Comparison of ENCODE assay signal across 8 cellular contexts in the genomic region with DNA sequence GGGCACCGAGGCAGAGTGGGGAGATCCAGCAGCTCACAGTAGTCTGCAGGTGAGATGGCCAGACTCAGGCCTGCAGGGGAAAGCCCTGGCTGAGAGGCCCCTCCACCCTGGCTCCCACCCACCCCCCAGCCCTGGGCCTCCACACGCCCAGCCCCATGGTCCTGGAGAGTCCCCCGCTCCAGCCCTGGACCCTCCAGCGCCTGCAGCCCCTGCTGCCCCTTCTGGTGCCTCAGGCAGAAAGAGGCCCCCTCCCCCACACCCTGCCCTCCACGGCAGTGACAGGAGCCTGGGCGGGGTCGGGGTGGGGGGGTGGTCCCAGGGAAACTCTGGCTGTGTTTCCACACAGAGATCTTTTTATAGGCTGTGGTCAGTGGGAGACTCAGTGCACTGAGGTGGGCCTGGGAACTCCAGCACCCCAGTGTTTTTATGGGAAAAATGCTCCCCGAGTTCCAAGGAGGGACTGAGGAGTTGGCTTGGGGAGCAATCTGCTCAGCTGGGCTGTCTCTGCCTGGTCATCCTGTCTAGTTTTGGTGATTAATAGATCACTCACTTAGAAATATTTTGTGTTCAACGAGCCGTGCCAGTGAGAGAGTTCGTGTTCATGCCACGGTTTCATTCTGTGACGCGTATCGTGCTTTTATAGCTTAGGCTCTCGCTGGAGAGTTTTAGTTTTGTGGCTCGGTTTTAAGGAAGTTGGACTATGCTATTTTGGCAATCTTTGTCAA. TPM values are rescaled to one million over a fixed set of nuclear protein-coding genes. Genes with fewer than 3 reads are reported as not detected.
DNase-seq lines count a peak whose midpoint lies in the region; ATAC-seq, FAIRE-seq and TF ChIP-seq lines count a peak whose summit lies in the region.

No MANE protein-coding gene starts in this region.

- POLR2A ChIA-PET in activated B cell treated with CpG ODN at 0.5 μM for 24 hours (lab: Charles Lee): interaction anchor here (0.5 to 4.3 kb wide), 19 partner anchors 8 to 1237 kb away, joined by 3 to 44 read pairs (median 4); a partner anchor contains a TSS

- H3K27me3 ChIP-seq in keratinocyte (ENCODE audit: control insufficient read depth, extremely low read depth, insufficient read depth, low read length): no peaks in the 10 kb centered on the region

- CTCF ChIA-PET in activated B cell treated with CpG ODN at 0.5 μM for 24 hours (lab: Charles Lee): interaction anchor here (0.8 to 2.2 kb wide), 6 partner anchors 16 to 43 kb away, joined by 3 to 10 read pairs (median 4); no protein-coding TSS in a partner anchor

- DNase-seq in ACHN: peak; percentile 89
- DNase-seq in GM19239 (ENCODE audit: insufficient read length, low spot score): peak; percentile 51
- no peak for DNase-seq in activated B cell treated with CpG ODN at 0.5 μM for 24 hours
- no peak for DNase-seq in keratinocyte (ENCODE audit: low read depth, low spot score)
- DNase-seq in substantia nigra (lab: John Stamatoyannopoulos, UW): peak in 1 of 49 donors; percentile 16
- no peak for DNase-seq in COR-L47 (lab: John Stamatoyannopoulos, UW)
- no peak for DNase-seq in dermis blood vessel endothelial cell

- peaks cover 5 to 9% of the 10 kb centered on the region in 2 experiments for H3K36me3 ChIP-seq in keratinocyte (ENCODE audit: control insufficient read depth in 2 of 2, extremely low read depth in 1 of 2, insufficient read depth in 2 of 2, low read length in 2 of 2)

- dilution Hi-C loops in keratinocyte (cut with MboI; ENCODE audit: extremely low pct_ligation_motif_present, low sequenced_read_pairs): no loop called here

- H3K36me3 Mint-ChIP-seq in activated B cell treated with CpG ODN at 0.5 μM for 24 hours (ENCODE audit: low read depth): no peaks in the 10 kb centered on the region

- ATAC-seq in HG03521 (IDR thresholded peaks at IDR 0.05; ENCODE audit: unreplicated experiment): peak; percentile 45
- ATAC-seq in activated B cell treated with CpG ODN at 0.5 μM for 24 hours (ENCODE audit: low read depth): peak; percentile 72

- H2AFZ ChIP-seq in keratinocyte (ENCODE audit: control insufficient read depth, low read length): no peak overlapping the region

- no peaks in the 10 kb centered on the region for H3K9me1 ChIP-seq in keratinocyte (ENCODE audit: control insufficient read depth, extremely low read depth, insufficient read depth, low read length)

- in situ Hi-C loops in ACHN (cut with HindIII; ENCODE audit: low pct_ligation_motif_present, low pct_unique_long_range_greater_than_20kb, low sequenced_read_pairs): no loop called here

- peak overlapping the region; percentile 95 for H3K27ac Mint-ChIP-seq in activated B cell treated with CpG ODN at 0.5 μM for 24 hours

- peaks cover 5% of the 10 kb centered on the region for H3K27me3 Mint-ChIP-seq in activated B cell treated with CpG ODN at 0.5 μM for 24 hours

- FAIRE-seq in GM19239 (lab: Jason Lieb, UNC) (peak; percentile 99), keratinocyte (lab: Jason Lieb, UNC) (peak; percentile 94)

- peak overlapping the region; percentile 67 to 95 (median 88) for H3K4me3 ChIP-seq in keratinocyte (ENCODE audit: control insufficient read depth in 2 of 3, extremely low read depth in 1 of 3, insufficient read depth in 2 of 3, low read depth in 1 of 3, low read length in 3 of 3)

- no peaks in the 10 kb centered on the region for H3K9me3 Mint-ChIP-seq in activated B cell treated with CpG ODN at 0.5 μM for 24 hours

- H3K4me2 ChIP-seq in keratinocyte (ENCODE audit: control insufficient read depth, extremely low read depth, insufficient read depth, low read depth, low read length): peak overlapping the region; percentile 98

- no peak for TF ChIP-seq CTCF in activated B cell treated with CpG ODN at 0.5 μM for 24 hours (IDR thresholded peaks at IDR 0.05)
- TF ChIP-seq CTCF in keratinocyte (optimal IDR thresholded peaks at IDR 0.05 in 1 of 3, IDR thresholded peaks at IDR 0.05 in 1 of 3, conservative IDR thresholded peaks at IDR 0.05 in 1 of 3; ENCODE audit: extremely low read depth in 1 of 3, insufficient read depth in 2 of 3, low read length in 3 of 3): no peak

- H3K4me1 Mint-ChIP-seq in activated B cell treated with CpG ODN at 0.5 μM for 24 hours: peaks cover 51% of the 10 kb centered on the region

- intact Hi-C loops in activated B cell treated with CpG ODN at 0.5 μM for 24 hours (cut with micrococcal nuclease): loop anchor here (1.0 to 5.0 kb wide), 7 partner anchors 11 to 426 kb away; a partner anchor contains a TSS

- H3K27ac ChIP-seq in keratinocyte (ENCODE audit: control insufficient read depth, insufficient read depth, low read length) (peak overlapping the region; percentile 95), substantia nigra (ENCODE audit: low read depth, low read length, poor library complexity, severe bottlenecking) (peak overlapping the region; percentile 58)

- peak overlapping the region; percentile 83 for H3K4me3 Mint-ChIP-seq in activated B cell treated with CpG ODN at 0.5 μM for 24 hours

- peaks cover 54% of the 10 kb centered on the region for H3K4me1 ChIP-seq in keratinocyte (ENCODE audit: control insufficient read depth, extremely low read depth, insufficient read depth, low read length)

- no peaks in the 10 kb centered on the region for H3K9me3 ChIP-seq in keratinocyte (ENCODE audit: control insufficient read depth, low read depth, low read length)

- peaks cover 54% of the 10 kb centered on the region for H3K79me2 ChIP-seq in keratinocyte (ENCODE audit: control insufficient read depth, insufficient read depth, low read length)

- peak overlapping the region; percentile 89 for H3K9ac ChIP-seq in keratinocyte (ENCODE audit: control insufficient read depth, extremely low read depth, insufficient read depth, low read length)

- no peaks in the 10 kb centered on the region for H4K20me1 ChIP-seq in keratinocyte (ENCODE audit: control insufficient read depth, extremely low read depth, insufficient read depth, low read length)

RNA-seq across cellular contexts. Expression of a gene that starts 53.1 kb away (rescaled TPM):
- not detected in 2 replicates for total RNA-seq in activated B cell treated with CpG ODN at 0.5 μM for 24 hours
- not detected in 3 replicates for polyA plus RNA-seq in keratinocyte
- polyA plus RNA-seq in keratinocyte (2011; ENCODE audit: low read depth): not detected
- not detected in 2 replicates for polyA plus RNA-seq in keratinocyte (2011; cell fraction: cytosol; rRNA removed)
- polyA plus RNA-seq in keratinocyte (2011; cell fraction: nucleus; rRNA removed): not detected in 2 replicates
- polyA plus RNA-seq in keratinocyte (2012; ENCODE audit: low replicate concordance): not detected in 2 replicates
- polyA minus RNA-seq in keratinocyte: not detected in 3 replicates
- not detected for polyA minus RNA-seq in keratinocyte (2011; cell fraction: cytosol; rRNA and poly(A)+ RNA removed)
- not detected in 2 replicates for polyA minus RNA-seq in keratinocyte (2011; cell fraction: nucleus; rRNA and poly(A)+ RNA removed)
- 0.28 and 0.51 TPM in 2 replicates for total RNA-seq in dermis blood vessel endothelial cell

Comparison
In these comparisons a context has a peak if more than half of its experiments do, and no peak if none do; other contexts are left out.
1. DNase-seq: peak in ACHN (single experiment) and GM19239 (single experiment); none in activated B cell treated with CpG ODN at 0.5 μM for 24 hours (single experiment), keratinocyte (single experiment), COR-L47 (single experiment) and dermis blood vessel endothelial cell (single experiment).